In the genomic region with DNA sequence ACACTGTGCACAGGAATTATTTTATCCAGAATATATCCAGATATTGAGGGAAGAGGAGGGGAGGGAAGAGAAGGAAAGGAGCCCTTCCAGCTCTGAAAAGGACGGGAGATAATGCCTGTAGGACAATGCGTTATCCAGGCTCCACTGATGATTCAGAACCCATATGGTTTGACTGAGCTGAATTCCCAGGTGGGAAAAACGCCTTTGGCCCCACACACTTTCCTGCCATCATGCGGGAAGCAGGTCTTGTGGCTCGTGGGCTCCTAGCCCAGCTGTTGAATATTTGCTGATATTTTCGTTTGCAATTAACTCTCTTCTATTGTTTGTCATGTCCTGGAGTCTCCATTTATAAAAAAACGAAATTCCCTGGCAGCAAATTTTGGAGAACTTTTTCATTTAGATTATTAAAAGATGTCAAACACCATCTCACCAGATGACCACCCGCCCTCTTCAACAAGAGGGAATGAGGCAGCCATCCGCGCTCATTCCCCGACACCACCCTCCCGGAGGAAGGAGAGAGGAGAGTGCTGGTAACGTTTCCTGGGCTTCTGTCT, we compare ENCODE assay signal across 1 cellular context.
TF ChIP-seq lines count a peak whose summit lies in the region.

No MANE protein-coding gene starts in this region.

TF ChIP-seq in IMR-90, 13 proteins besides CTCF, POLR2A, EP300 and RAD21:
- no peak for TF ChIP-seq MXI1 (IDR thresholded peaks at IDR 0.05; ENCODE audit: borderline replicate concordance, low read depth, low read length)
- no peak for TF ChIP-seq FOS (IDR thresholded peaks at IDR 0.05; ENCODE audit: low read depth, low read length)
- no peak for TF ChIP-seq RCOR1 (IDR thresholded peaks at IDR 0.05; ENCODE audit: insufficient replicate concordance, low read length)
- no peak for TF ChIP-seq BHLHE40 (IDR thresholded peaks at IDR 0.05; ENCODE audit: low read depth, low read length)
- TF ChIP-seq SMC3 (IDR thresholded peaks at IDR 0.05; ENCODE audit: low read depth, low read length), result no peak
- TF ChIP-seq MAFK (IDR thresholded peaks at IDR 0.05; ENCODE audit: low read depth, low read length), result no peak
- no peak for TF ChIP-seq USF2 (IDR thresholded peaks at IDR 0.05; ENCODE audit: low read depth, low read length)
- no peak for TF ChIP-seq NFE2L2 (IDR thresholded peaks at IDR 0.05; ENCODE audit: low read depth, low read length)
- no peak for TF ChIP-seq MAZ (IDR thresholded peaks at IDR 0.05; ENCODE audit: borderline replicate concordance, low read depth, low read length)
- TF ChIP-seq CEBPB (IDR thresholded peaks at IDR 0.05; ENCODE audit: low read depth, low read length), result no peak
- TF ChIP-seq, protein P1, sequence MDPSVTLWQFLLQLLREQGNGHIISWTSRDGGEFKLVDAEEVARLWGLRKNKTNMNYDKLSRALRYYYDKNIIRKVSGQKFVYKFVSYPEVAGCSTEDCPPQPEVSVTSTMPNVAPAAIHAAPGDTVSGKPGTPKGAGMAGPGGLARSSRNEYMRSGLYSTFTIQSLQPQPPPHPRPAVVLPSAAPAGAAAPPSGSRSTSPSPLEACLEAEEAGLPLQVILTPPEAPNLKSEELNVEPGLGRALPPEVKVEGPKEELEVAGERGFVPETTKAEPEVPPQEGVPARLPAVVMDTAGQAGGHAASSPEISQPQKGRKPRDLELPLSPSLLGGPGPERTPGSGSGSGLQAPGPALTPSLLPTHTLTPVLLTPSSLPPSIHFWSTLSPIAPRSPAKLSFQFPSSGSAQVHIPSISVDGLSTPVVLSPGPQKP (IDR thresholded peaks at IDR 0.05; ENCODE audit: borderline replicate concordance, low read depth, low read length), result no peak
- TF ChIP-seq RFX5 (IDR thresholded peaks at IDR 0.05; ENCODE audit: low read depth, low read length), result no peak
- TF ChIP-seq CHD1 (IDR thresholded peaks at IDR 0.05; ENCODE audit: low read depth, low read length), result no peak
